3 cellular contexts compared by ENCODE assay signal in the genomic region with DNA sequence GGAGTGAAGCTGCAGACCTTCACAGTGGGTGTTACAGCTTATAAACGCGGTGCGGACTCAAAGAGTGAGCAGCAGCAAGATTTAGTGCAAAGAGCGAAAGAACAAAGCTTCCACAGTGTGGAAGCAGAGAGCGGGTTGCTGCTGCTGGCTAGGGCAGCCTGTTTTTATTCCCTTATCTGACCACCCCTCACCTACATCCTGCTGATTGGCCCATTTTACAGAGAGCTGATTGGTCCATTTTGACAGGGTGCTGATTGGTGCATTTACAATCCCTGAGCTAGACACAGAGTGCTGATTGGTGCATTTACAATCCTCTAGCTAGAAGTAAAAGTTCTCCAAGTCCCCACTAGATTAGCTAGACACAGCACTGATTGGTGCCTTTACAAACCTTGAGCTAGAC.
TF ChIP-seq lines count a peak whose summit lies in the region.

No MANE protein-coding gene starts in this region.

TF ChIP-seq in WTC11, 78 proteins besides CTCF, POLR2A, EP300 and RAD21:
- peak; percentile 37; the same call in 1 of the 2 replicates for TF ChIP-seq NFYB (CRISPR knock-in tag; conservative IDR thresholded peaks at IDR 0.05; ENCODE audit: low read depth)

TF ChIP-seq in K562, 482 proteins besides CTCF, POLR2A, EP300 and RAD21:
- peak; percentile 21 for TF ChIP-seq NFYB (IDR thresholded peaks at IDR 0.05; ENCODE audit: extremely low read depth, insufficient read length)

TF ChIP-seq in HepG2, 621 proteins besides CTCF, POLR2A, EP300 and RAD21:
- TF ChIP-seq, protein P1, sequence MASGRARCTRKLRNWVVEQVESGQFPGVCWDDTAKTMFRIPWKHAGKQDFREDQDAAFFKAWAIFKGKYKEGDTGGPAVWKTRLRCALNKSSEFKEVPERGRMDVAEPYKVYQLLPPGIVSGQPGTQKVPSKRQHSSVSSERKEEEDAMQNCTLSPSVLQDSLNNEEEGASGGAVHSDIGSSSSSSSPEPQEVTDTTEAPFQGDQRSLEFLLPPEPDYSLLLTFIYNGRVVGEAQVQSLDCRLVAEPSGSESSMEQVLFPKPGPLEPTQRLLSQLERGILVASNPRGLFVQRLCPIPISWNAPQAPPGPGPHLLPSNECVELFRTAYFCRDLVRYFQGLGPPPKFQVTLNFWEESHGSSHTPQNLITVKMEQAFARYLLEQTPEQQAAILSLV (CRISPR knock-in tag; IDR thresholded peaks at IDR 0.05; ENCODE audit: borderline replicate concordance): 0 out of 2 replicates have a peak, but pooled peaks have one; percentile 46
- 0 out of 4 replicates have a peak, but pooled peaks have one; percentile 2 to 6 for TF ChIP-seq MAFK (conservative IDR thresholded peaks at IDR 0.05 in 1 of 2, IDR thresholded peaks at IDR 0.05 in 1 of 2; ENCODE audit: low read length in 2 of 2)
- TF ChIP-seq, protein P2, sequence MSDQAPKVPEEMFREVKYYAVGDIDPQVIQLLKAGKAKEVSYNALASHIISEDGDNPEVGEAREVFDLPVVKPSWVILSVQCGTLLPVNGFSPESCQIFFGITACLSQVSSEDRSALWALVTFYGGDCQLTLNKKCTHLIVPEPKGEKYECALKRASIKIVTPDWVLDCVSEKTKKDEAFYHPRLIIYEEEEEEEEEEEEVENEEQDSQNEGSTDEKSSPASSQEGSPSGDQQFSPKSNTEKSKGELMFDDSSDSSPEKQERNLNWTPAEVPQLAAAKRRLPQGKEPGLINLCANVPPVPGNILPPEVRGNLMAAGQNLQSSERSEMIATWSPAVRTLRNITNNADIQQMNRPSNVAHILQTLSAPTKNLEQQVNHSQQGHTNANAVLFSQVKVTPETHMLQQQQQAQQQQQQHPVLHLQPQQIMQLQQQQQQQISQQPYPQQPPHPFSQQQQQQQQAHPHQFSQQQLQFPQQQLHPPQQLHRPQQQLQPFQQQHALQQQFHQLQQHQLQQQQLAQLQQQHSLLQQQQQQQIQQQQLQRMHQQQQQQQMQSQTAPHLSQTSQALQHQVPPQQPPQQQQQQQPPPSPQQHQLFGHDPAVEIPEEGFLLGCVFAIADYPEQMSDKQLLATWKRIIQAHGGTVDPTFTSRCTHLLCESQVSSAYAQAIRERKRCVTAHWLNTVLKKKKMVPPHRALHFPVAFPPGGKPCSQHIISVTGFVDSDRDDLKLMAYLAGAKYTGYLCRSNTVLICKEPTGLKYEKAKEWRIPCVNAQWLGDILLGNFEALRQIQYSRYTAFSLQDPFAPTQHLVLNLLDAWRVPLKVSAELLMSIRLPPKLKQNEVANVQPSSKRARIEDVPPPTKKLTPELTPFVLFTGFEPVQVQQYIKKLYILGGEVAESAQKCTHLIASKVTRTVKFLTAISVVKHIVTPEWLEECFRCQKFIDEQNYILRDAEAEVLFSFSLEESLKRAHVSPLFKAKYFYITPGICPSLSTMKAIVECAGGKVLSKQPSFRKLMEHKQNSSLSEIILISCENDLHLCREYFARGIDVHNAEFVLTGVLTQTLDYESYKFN (CRISPR knock-in tag; conservative IDR thresholded peaks at IDR 0.05): peak; percentile 34; the same call in 1 of the 2 replicates
- peak; percentile 77 for TF ChIP-seq NFYB (CRISPR knock-in tag; IDR thresholded peaks at IDR 0.05)
- 0 out of 2 replicates have a peak, but pooled peaks have one; percentile 38 for TF ChIP-seq RXRB (CRISPR knock-in tag; IDR thresholded peaks at IDR 0.05; ENCODE audit: borderline replicate concordance)
- TF ChIP-seq PPARG (CRISPR knock-in tag; conservative IDR thresholded peaks at IDR 0.05): peak; percentile 93
- TF ChIP-seq NFYC (CRISPR knock-in tag; IDR thresholded peaks at IDR 0.05): peak; percentile 79
- peak; percentile 76 for TF ChIP-seq POGZ (CRISPR knock-in tag; IDR thresholded peaks at IDR 0.05)
- TF ChIP-seq SMC3 (IDR thresholded peaks at IDR 0.05; ENCODE audit: low read length): peak; percentile 27; the same call in 1 of the 2 replicates
- TF ChIP-seq ZMYM4 (CRISPR knock-in tag; IDR thresholded peaks at IDR 0.05): peak; percentile 88
- TF ChIP-seq, protein P3, sequence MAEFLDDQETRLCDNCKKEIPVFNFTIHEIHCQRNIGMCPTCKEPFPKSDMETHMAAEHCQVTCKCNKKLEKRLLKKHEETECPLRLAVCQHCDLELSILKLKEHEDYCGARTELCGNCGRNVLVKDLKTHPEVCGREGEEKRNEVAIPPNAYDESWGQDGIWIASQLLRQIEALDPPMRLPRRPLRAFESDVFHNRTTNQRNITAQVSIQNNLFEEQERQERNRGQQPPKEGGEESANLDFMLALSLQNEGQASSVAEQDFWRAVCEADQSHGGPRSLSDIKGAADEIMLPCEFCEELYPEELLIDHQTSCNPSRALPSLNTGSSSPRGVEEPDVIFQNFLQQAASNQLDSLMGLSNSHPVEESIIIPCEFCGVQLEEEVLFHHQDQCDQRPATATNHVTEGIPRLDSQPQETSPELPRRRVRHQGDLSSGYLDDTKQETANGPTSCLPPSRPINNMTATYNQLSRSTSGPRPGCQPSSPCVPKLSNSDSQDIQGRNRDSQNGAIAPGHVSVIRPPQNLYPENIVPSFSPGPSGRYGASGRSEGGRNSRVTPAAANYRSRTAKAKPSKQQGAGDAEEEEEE (CRISPR knock-in tag; IDR thresholded peaks at IDR 0.05; ENCODE audit: borderline replicate concordance): 0 out of 2 replicates have a peak, but pooled peaks have one; percentile 63
